In the genomic region with DNA sequence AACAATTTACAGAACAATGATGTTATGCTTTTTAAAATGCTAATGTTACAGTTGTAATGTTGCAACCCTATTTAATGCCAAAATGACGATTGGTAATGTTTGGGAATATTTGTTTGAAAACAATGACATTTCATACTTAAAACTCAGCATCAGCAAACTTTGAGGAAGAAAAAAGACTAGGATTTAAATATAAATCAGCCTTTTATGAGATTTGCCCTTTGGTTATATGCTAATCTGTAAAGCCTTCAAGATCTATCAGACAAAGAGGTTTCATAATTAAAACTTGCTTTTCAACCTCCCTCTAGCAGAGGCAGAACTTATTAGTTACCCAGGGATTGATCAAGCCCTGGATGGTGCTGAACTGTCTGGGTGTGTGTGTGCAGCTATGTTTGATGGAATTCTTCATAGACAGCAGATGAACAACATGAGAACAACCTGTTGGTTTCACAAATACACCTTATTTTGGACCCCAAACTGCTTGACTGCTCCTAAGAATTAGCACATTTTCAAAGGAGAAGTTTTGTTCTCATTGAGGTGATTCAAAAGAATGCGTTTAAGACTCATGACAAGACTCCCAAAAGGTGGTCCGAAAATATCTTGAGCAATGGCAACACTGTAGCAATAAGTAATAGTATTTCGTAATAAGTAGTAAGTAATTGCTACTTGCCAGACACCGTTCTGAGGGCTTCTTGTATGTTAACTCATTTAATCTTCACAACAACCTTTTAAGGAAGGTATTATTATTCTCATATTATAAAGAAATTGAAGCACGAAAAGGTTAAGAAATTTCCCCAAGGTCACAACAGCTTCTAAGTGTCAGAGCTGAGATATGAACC, we compare ENCODE assay signal across 22 cellular contexts.
"Had no signal": no experiment of that assay in that cellular context is flagged by ENCODE, and none has a peak within 500 bp of the region (broad histone marks: within the 10 kb centered on the region; RNA-seq: fewer than 3 reads in every experiment).

No MANE protein-coding gene starts in this region.

- ATAC-seq: gastrocnemius medialis, heart left ventricle, left ventricle myocardium superior had no signal

- DNase-seq: activated CD4-positive, alpha-beta T cell treated with anti-CD3 and anti-CD28 coated beads, Interleukin-2, amount 50 U/mL, for 1 hour; activated CD4-positive, CD25-positive, alpha-beta regulatory T cell treated with anti-CD3 and anti-CD28 coated beads, Interleukin-2, amount 50 U/mL, for 72 hours; activated CD8-positive, alpha-beta memory T cell treated with anti-CD3 and anti-CD28 coated beads, Interleukin-2, amount 50 U/mL, for 4 hours; activated effector memory CD4-positive, alpha-beta T cell treated with Interleukin-2 at 50 U/mL for 16 hours; activated naive CD4-positive, alpha-beta T cell treated with anti-CD3 and anti-CD28 coated beads, Interleukin-2, amount 50 U/mL, for 16 hours; activated T-cell treated with anti-CD3 and anti-CD28 coated beads, Interleukin-2, amount 50 U/mL, for 48 hours; aorta; brain microvascular endothelial cell; central memory CD4-positive, alpha-beta T cell; dorsolateral prefrontal cortex; gastrocnemius medialis; heart left ventricle; kidney glomerular epithelial cell; left ventricle myocardium superior; occipital lobe; posterior cingulate gyrus; retina; stimulated activated CD4-positive, alpha-beta T cell treated with anti-CD3 and anti-CD28 coated beads, Interleukin-12 subunit alpha, Interleukin-12 subunit beta, amount 100 ng/mL, for 4 hours; stimulated activated CD4-positive, alpha-beta T cell treated with anti-CD3 and anti-CD28 coated beads, Interleukin-1b, Interleukin-23, amount 100 ng/mL, for 48 hours; stimulated activated CD8-positive, alpha-beta memory T cell treated with anti-CD3 and anti-CD28 coated beads, Interleukin-4, amount 100 ng/mL, for 48 hours; stimulated activated naive CD4-positive, alpha-beta T cell treated with Interleukin-2 at 50 U/mL for 16 hours; thyroid gland had no signal
